ENCODE assay signal across 8 cellular contexts in the genomic region with DNA sequence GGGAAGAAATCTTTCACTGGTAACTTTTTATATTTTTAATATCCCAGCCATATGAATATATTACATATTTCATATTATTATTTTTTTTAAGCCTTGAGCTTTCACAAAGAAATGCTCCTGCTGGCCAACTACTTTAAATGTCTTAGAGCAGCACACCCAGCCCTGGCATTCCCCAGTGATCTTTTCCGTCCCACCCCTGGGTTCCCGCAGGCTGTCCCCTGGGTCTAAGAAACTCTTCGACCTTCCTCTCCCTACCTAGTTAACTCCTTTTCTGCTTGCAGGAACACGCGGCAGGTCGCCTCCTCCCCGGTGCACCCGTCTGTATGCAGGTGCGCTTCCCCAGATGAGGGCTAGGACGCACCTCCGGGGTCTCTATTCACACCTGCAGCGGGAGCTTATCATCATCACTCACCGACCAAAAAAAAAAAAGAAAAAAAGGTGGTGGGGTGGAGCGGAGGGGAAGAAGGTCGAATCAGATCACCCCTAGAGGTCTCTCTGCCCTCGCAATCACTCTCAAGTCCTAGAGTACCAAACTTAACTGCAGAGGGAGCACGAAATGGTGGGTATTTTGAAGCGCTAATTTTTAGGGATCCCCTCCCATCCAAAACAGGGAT. TPM values are rescaled to one million over a fixed set of nuclear protein-coding genes. Genes with fewer than 3 reads are reported as not detected.
DNase-seq lines count a peak whose midpoint lies in the region; ATAC-seq and TF ChIP-seq lines count a peak whose summit lies in the region.

No MANE protein-coding gene starts in this region.

- H2AFZ ChIP-seq in fibroblast of lung (ENCODE audit: low read length) (peak overlapping the region; percentile 96), neuron (ENCODE audit: low read depth, low read length) (peak overlapping the region; percentile 96)

- H3K27ac ChIP-seq in BLaER1 (peak overlapping the region; percentile 96), fibroblast of lung (ENCODE audit: insufficient read depth, low read length) (peak overlapping the region; percentile 75)

- H3K4me1 Mint-ChIP-seq in activated CD8-positive, alpha-beta T cell treated with anti-CD3 and anti-CD28 coated beads for 36 hours (ENCODE audit: low read depth): peaks cover 18% of the 10 kb centered on the region

- no peaks in the 10 kb centered on the region for H3K9me3 ChIP-seq in BLaER1
- H3K9me3 ChIP-seq in fibroblast of lung (ENCODE audit: control insufficient read depth, insufficient read depth, low read depth, low read length): no peaks in the 10 kb centered on the region
- no peaks in the 10 kb centered on the region for H3K9me3 ChIP-seq in neuron (ENCODE audit: low read length)

- H3K4me3 Mint-ChIP-seq in activated CD8-positive, alpha-beta T cell treated with anti-CD3 and anti-CD28 coated beads for 36 hours: peak overlapping the region; percentile 92

- H3K27ac Mint-ChIP-seq in activated CD8-positive, alpha-beta T cell treated with anti-CD3 and anti-CD28 coated beads for 36 hours: peak overlapping the region; percentile 89

- H3K9me3 Mint-ChIP-seq in activated CD8-positive, alpha-beta T cell treated with anti-CD3 and anti-CD28 coated beads for 36 hours: no peaks in the 10 kb centered on the region

- no peaks in the 10 kb centered on the region for H4K20me1 ChIP-seq in BLaER1
- H4K20me1 ChIP-seq in fibroblast of lung (ENCODE audit: control insufficient read depth, extremely low read depth, insufficient read depth, low read length): no peaks in the 10 kb centered on the region

- POLR2A ChIA-PET in activated CD8-positive, alpha-beta T cell treated with anti-CD3 and anti-CD28 coated beads for 36 hours (lab: Charles Lee): interaction anchor here (0.6 to 1.8 kb wide), 4 partner anchors 10 to 853 kb away, joined by 3 to 7 read pairs (median 3); a partner anchor contains a TSS

- peak; percentile 58 for TF ChIP-seq CTCF in activated CD8-positive, alpha-beta T cell treated with anti-CD3 and anti-CD28 coated beads for 36 hours (IDR thresholded peaks at IDR 0.05)
- TF ChIP-seq CTCF in fibroblast of lung (conservative IDR thresholded peaks at IDR 0.05 in 1 of 2, IDR thresholded peaks at IDR 0.05 in 1 of 2; ENCODE audit: low read depth in 1 of 2, low read length in 2 of 2): peak; percentile 14 to 15

- no peaks in the 10 kb centered on the region for H3K27me3 Mint-ChIP-seq in activated CD8-positive, alpha-beta T cell treated with anti-CD3 and anti-CD28 coated beads for 36 hours

- peak overlapping the region; percentile 94 for H3K9ac ChIP-seq in BLaER1
- peak overlapping the region; percentile 88 for H3K9ac ChIP-seq in fibroblast of lung (ENCODE audit: insufficient read depth, low read length)

- ATAC-seq in GM18519 (IDR thresholded peaks at IDR 0.05; ENCODE audit: low FRiP score, unreplicated experiment) (peak; percentile 19), HG02981 (IDR thresholded peaks at IDR 0.05; ENCODE audit: unreplicated experiment) (peak; percentile 54)
- ATAC-seq in activated CD8-positive, alpha-beta T cell treated with anti-CD3 and anti-CD28 coated beads for 36 hours: peak; percentile 73

- H3K36me3 Mint-ChIP-seq in activated CD8-positive, alpha-beta T cell treated with anti-CD3 and anti-CD28 coated beads for 36 hours (ENCODE audit: low read depth): peaks cover 22% of the 10 kb centered on the region

- H3K36me3 ChIP-seq in BLaER1 (peaks cover 27% of the 10 kb centered on the region), fibroblast of lung (ENCODE audit: control insufficient read depth, insufficient read depth, low read length) (peaks cover 2% of the 10 kb centered on the region), neuron (ENCODE audit: insufficient read depth, low read length) (peaks cover 17% of the 10 kb centered on the region)

- peaks cover 11% of the 10 kb centered on the region for H3K79me2 ChIP-seq in fibroblast of lung (ENCODE audit: control insufficient read depth, insufficient read depth, low read length)

- CTCF ChIA-PET in activated CD8-positive, alpha-beta T cell treated with anti-CD3 and anti-CD28 coated beads for 36 hours (lab: Charles Lee): interaction anchor here (0.6 to 1.9 kb wide), 4 partner anchors 8 to 76 kb away, joined by 3 to 5 read pairs (median 4); a partner anchor contains a TSS

- no peaks in the 10 kb centered on the region for H3K27me3 ChIP-seq in BLaER1
- no peaks in the 10 kb centered on the region for H3K27me3 ChIP-seq in fibroblast of lung (ENCODE audit: control insufficient read depth, insufficient read depth, low read length)
- H3K27me3 ChIP-seq in neuron (ENCODE audit: insufficient read depth, low read length): no peaks in the 10 kb centered on the region

- H3K4me3 ChIP-seq in BLaER1: peak overlapping the region; percentile 93
- H3K4me3 ChIP-seq in fibroblast of lung (replicated peaks in 1 of 4; ENCODE audit: control extremely low read depth in 1 of 4, insufficient read depth in 1 of 4, low read depth in 3 of 4, low read length in 4 of 4): peak overlapping the region; percentile 79 to 95 (median 91)
- peak overlapping the region; percentile 61 for H3K4me3 ChIP-seq in neuron (ENCODE audit: low read length)

- peak overlapping the region; percentile 85 for H3K4me2 ChIP-seq in BLaER1
- peak overlapping the region; percentile 79 for H3K4me2 ChIP-seq in fibroblast of lung (ENCODE audit: extremely low read depth, insufficient read depth, low read length)

- intact Hi-C loops in activated CD8-positive, alpha-beta T cell treated with anti-CD3 and anti-CD28 coated beads for 36 hours (cut with micrococcal nuclease): loop anchor here (5.0 kb wide), 1 partner anchor 48 kb away; no protein-coding TSS in a partner anchor

- H3K4me1 ChIP-seq in BLaER1: peaks cover 24% of the 10 kb centered on the region
- no peaks in the 10 kb centered on the region for H3K4me1 ChIP-seq in fibroblast of lung (ENCODE audit: control insufficient read depth, extremely low read depth, insufficient read depth, low read length)
- peaks cover 13% of the 10 kb centered on the region for H3K4me1 ChIP-seq in neuron (ENCODE audit: insufficient read depth, low read length)

- DNase-seq in NCI-H2171 treated with DMSO at 0.1 percent for 48 hours (lab: John Stamatoyannopoulos, UW) (peak; percentile 76), fibroblast of lung (ENCODE audit: low read depth in 2 of 2) (peak in 1 of 2 donors; percentile 27), NCI-H2107 (lab: John Stamatoyannopoulos, UW) (no peak)
- peak; percentile 68 for DNase-seq in activated CD8-positive, alpha-beta T cell treated with anti-CD3 and anti-CD28 coated beads for 36 hours

RNA-seq across cellular contexts. Expression of a gene that starts 0.7 kb away (rescaled TPM):
- 10 to 100 TPM; 22.2 to 22.6 TPM for total RNA-seq in activated CD8-positive, alpha-beta T cell treated with anti-CD3 and anti-CD28 coated beads for 36 hours
- total RNA-seq in fibroblast of lung: 24.1 TPM in 2 replicates
- 10.1 and 14.4 TPM in 2 replicates for polyA plus RNA-seq in fibroblast of lung
- 7.5 and 10.0 TPM in 2 replicates for polyA plus RNA-seq in fibroblast of lung (2012)
- polyA minus RNA-seq in fibroblast of lung (ENCODE audit: low replicate concordance): 0.96 and 1.1 TPM in 2 replicates

RNA-seq across cellular contexts. Expression of a gene that starts 38.6 kb away (rescaled TPM):
- not detected for total RNA-seq in activated CD8-positive, alpha-beta T cell treated with anti-CD3 and anti-CD28 coated beads for 36 hours
- not detected in 2 replicates for total RNA-seq in fibroblast of lung
- polyA plus RNA-seq in fibroblast of lung: not detected in 2 replicates
- polyA plus RNA-seq in fibroblast of lung (2012): not detected in 2 replicates
- not detected in 2 replicates for polyA minus RNA-seq in fibroblast of lung (ENCODE audit: low replicate concordance)

RNA-seq across cellular contexts. Expression of a gene that starts 57.8 kb away (rescaled TPM):
- 100 to 1,000 TPM; 161 to 171 TPM for total RNA-seq in activated CD8-positive, alpha-beta T cell treated with anti-CD3 and anti-CD28 coated beads for 36 hours
- total RNA-seq in fibroblast of lung: 55.2 and 72.5 TPM in 2 replicates
- 80.6 and 90.4 TPM in 2 replicates for polyA plus RNA-seq in fibroblast of lung
- 118 and 125 TPM in 2 replicates for polyA plus RNA-seq in fibroblast of lung (2012)
- polyA minus RNA-seq in fibroblast of lung (ENCODE audit: low replicate concordance): 137 and 151 TPM in 2 replicates

Comparison
In these comparisons a context has a peak if more than half of its experiments do, and no peak if none do; other contexts are left out.
1. ATAC-seq: peak in every context shown above with its lines; median percentile 73 in activated CD8-positive, alpha-beta T cell treated with anti-CD3 and anti-CD28 coated beads for 36 hours; 54 in HG02981; 19 in GM18519.